In genomic region chr2:191014653-191015020, GRCh38 we compare ENCODE assay signal across 8 cellular contexts. TPM values are rescaled to one million over a fixed set of nuclear protein-coding genes. Genes with fewer than 3 reads are reported as not detected.
DNase-seq lines count a peak whose midpoint lies in the region; ATAC-seq and TF ChIP-seq lines count a peak whose summit lies in the region.

No MANE protein-coding gene starts in this region.

- TF ChIP-seq CTCF in AG04450 (IDR thresholded peaks at IDR 0.05; ENCODE audit: low read depth, low read length): no peak
- TF ChIP-seq CTCF in adrenal gland (IDR thresholded peaks at IDR 0.05): no peak

- peaks cover 8% of the 10 kb centered on the region for H3K36me3 Mint-ChIP-seq in stimulated activated memory B cell treated with anti-CD40 and anti-IgM and Interleukin-4, amounts not matched to agents 10 μg/mL and 1 μg/mL and 100 μg/mL, for 72 hours

- H2BK12ac ChIP-seq in mesenchymal stem cell (ENCODE audit: low read length in 2 of 2): peak overlapping the region; percentile 28 to 45

- H3K4me3 Mint-ChIP-seq in stimulated activated memory B cell treated with anti-CD40 and anti-IgM and Interleukin-4, amounts not matched to agents 10 μg/mL and 1 μg/mL and 100 μg/mL, for 72 hours: no peak overlapping the region

- peak overlapping the region; percentile 98 for H3K27ac ChIP-seq in AG04450 (ENCODE audit: low read depth, low read length)
- peak overlapping the region in 4 of 5 donors; percentile 90 to 97 (median 92) for H3K27ac ChIP-seq in adrenal gland
- H3K27ac ChIP-seq in mesenchymal stem cell (ENCODE audit: low read length, poor library complexity, severe bottlenecking): peak overlapping the region; percentile 88

- no peak overlapping the region for H3K4me2 ChIP-seq in mesenchymal stem cell (ENCODE audit: low read length, poor library complexity, severe bottlenecking)

- no peaks in the 10 kb centered on the region for H3K9me3 Mint-ChIP-seq in stimulated activated memory B cell treated with anti-CD40 and anti-IgM and Interleukin-4, amounts not matched to agents 10 μg/mL and 1 μg/mL and 100 μg/mL, for 72 hours

- H4K91ac ChIP-seq in mesenchymal stem cell (ENCODE audit: low read length): peak overlapping the region; percentile 90

- no peaks in the 10 kb centered on the region for H3K79me1 ChIP-seq in mesenchymal stem cell (replicated peaks; ENCODE audit: low read length, poor library complexity, severe bottlenecking)

- peak overlapping the region; percentile 50 for H2BK120ac ChIP-seq in mesenchymal stem cell (ENCODE audit: low read depth, low read length)

- H3K23ac ChIP-seq in mesenchymal stem cell (ENCODE audit: low read length in 2 of 2): no peak overlapping the region

- no peak overlapping the region for H2AFZ ChIP-seq in mesenchymal stem cell (ENCODE audit: low read depth, low read length)

- H3K27me3 ChIP-seq in AG04450 (ENCODE audit: control insufficient read depth, insufficient read depth, low read length) (no peaks in the 10 kb centered on the region), adrenal gland (no peaks in the 10 kb centered on the region), mesenchymal stem cell (ENCODE audit: control insufficient read depth in 1 of 2, insufficient read depth in 1 of 2, low read length in 2 of 2) (no peaks in the 10 kb centered on the region)

- H2AK5ac ChIP-seq in mesenchymal stem cell (ENCODE audit: low read length, severe bottlenecking): peak overlapping the region; percentile 93

- no peaks in the 10 kb centered on the region for H3K27me3 Mint-ChIP-seq in stimulated activated memory B cell treated with anti-CD40 and anti-IgM and Interleukin-4, amounts not matched to agents 10 μg/mL and 1 μg/mL and 100 μg/mL, for 72 hours

- peaks cover 11 to 30% of the 10 kb centered on the region in 2 donors for H3K4me1 ChIP-seq in adrenal gland (replicated peaks in 1 of 2)
- H3K4me1 ChIP-seq in mesenchymal stem cell (ENCODE audit: control insufficient read depth, insufficient read depth, low read depth, low read length): peaks cover 17% of the 10 kb centered on the region

- POLR2A ChIA-PET in AG04450 (lab: Yijun Ruan, JAX): interaction anchor here (0.7 to 1.2 kb wide), 3 partner anchors 32 to 37 kb away, joined by 3 to 11 read pairs (median 3); no protein-coding TSS in a partner anchor

- no peak for DNase-seq in AG04450 (ENCODE audit: low read depth, low spot score)
- DNase-seq in adrenal gland: no peak
- DNase-seq in mesenchymal stem cell: no peak
- no peak for DNase-seq in NCI-H2081 (lab: John Stamatoyannopoulos, UW)
- no peak for DNase-seq in activated CD4-positive, CD25-positive, alpha-beta regulatory T cell (lab: John Stamatoyannopoulos, UW)

- intact Hi-C loops in adrenal gland (cut with DNase I): no loop called here

- H2BK5ac ChIP-seq in mesenchymal stem cell (ENCODE audit: low read depth, low read length, poor library complexity, severe bottlenecking): no peak overlapping the region

- H3K4me1 Mint-ChIP-seq in stimulated activated memory B cell treated with anti-CD40 and anti-IgM and Interleukin-4, amounts not matched to agents 10 μg/mL and 1 μg/mL and 100 μg/mL, for 72 hours: peaks cover 12% of the 10 kb centered on the region

- no peak overlapping the region for H3K14ac ChIP-seq in mesenchymal stem cell (ENCODE audit: low read length in 2 of 2)

- peak overlapping the region; percentile 67 to 82 for H3K18ac ChIP-seq in mesenchymal stem cell (ENCODE audit: low read depth in 1 of 2, low read length in 2 of 2)

- TF ChIP-seq POLR2A in adrenal gland (IDR thresholded peaks at IDR 0.05): no peak

- H3K9me3 ChIP-seq in AG04450 (ENCODE audit: control insufficient read depth, insufficient read depth, low read length) (no peaks in the 10 kb centered on the region), adrenal gland (replicated peaks in 1 of 3) (no peaks in the 10 kb centered on the region), mesenchymal stem cell (ENCODE audit: control insufficient read depth, low read length) (no peaks in the 10 kb centered on the region)

- H3K4ac ChIP-seq in mesenchymal stem cell (ENCODE audit: low read depth in 1 of 2, low read length in 2 of 2): peak overlapping the region; percentile 75 to 88

- 35 to 41% (median 38%) methylated on average over 4 of the region's 4 CpGs for WGBS in adrenal gland, 4 donors
- WGBS in mesenchymal stem cell: 65% methylated on average over 4 of the region's 4 CpGs

- H3K4me3 ChIP-seq in AG04450 (ENCODE audit: low read depth, low read length) (peak overlapping the region; percentile 65), adrenal gland (peak overlapping the region in 2 of 4 donors; percentile 81 to 90), mesenchymal stem cell (ENCODE audit: insufficient read depth in 1 of 2, low read depth in 1 of 2, low read length in 2 of 2) (peak overlapping the region in 1 of 2 experiments; percentile 100)

- H3K27ac Mint-ChIP-seq in stimulated activated memory B cell treated with anti-CD40 and anti-IgM and Interleukin-4, amounts not matched to agents 10 μg/mL and 1 μg/mL and 100 μg/mL, for 72 hours: no peak overlapping the region

- H2BK15ac ChIP-seq in mesenchymal stem cell (ENCODE audit: low read depth, poor library complexity, severe bottlenecking): no peak overlapping the region

- peaks cover 0 to 8% of the 10 kb centered on the region in 2 donors for H3K36me3 ChIP-seq in adrenal gland (replicated peaks in 1 of 2)
- H3K36me3 ChIP-seq in mesenchymal stem cell (ENCODE audit: control insufficient read depth in 1 of 2, insufficient read depth in 2 of 2, low read depth in 1 of 2, low read length in 2 of 2): peaks cover 10 to 30% of the 10 kb centered on the region in 2 experiments

- ATAC-seq in GM21786 (IDR thresholded peaks at IDR 0.05; ENCODE audit: unreplicated experiment) (peak; percentile 2), HG03565 (IDR thresholded peaks at IDR 0.05; ENCODE audit: unreplicated experiment) (no peak)
- ATAC-seq in stimulated activated memory B cell treated with anti-CD40 and anti-IgM and Interleukin-4, amounts not matched to agents 10 μg/mL and 1 μg/mL and 100 μg/mL, for 72 hours: no peak

- CTCF ChIA-PET in AG04450 (lab: Charles Lee): interaction anchor here (0.7 to 1.3 kb wide), 2 partner anchors 140 to 141 kb away, joined by 3 to 4 read pairs; no protein-coding TSS in a partner anchor

- H4K8ac ChIP-seq in mesenchymal stem cell (ENCODE audit: low read length): peak overlapping the region; percentile 47

- peak overlapping the region; percentile 99 for H3K9ac ChIP-seq in mesenchymal stem cell (ENCODE audit: low read length)

RNA-seq across cellular contexts. Expression of gene STAT1, which starts 0.7 kb away (rescaled TPM):
- 109 and 130 TPM in 2 replicates for polyA plus RNA-seq in AG04450 (2011; rRNA removed)
- polyA minus RNA-seq in AG04450 (2011; rRNA and poly(A)+ RNA removed): 113 and 120 TPM in 2 replicates
- 100 to 1,000 TPM in 2 of 8 donors, 10 to 100 TPM in 6; 55.3 to 165 (median 82.0) TPM for total RNA-seq in adrenal gland
- polyA plus RNA-seq in adrenal gland: 10 to 100 TPM; 11.9 to 99.5 (median 17.1) TPM
- 77.9 TPM for polyA plus RNA-seq in mesenchymal stem cell (2013, experiment 1 of 2)
- polyA plus RNA-seq in mesenchymal stem cell (2013, experiment 2 of 2): 78.1 TPM
